Comparison of ENCODE assay signal across 9 cellular contexts in genomic region chr11:128367573-128367972, GRCh38.
DNase-seq lines count a peak whose midpoint lies in the region; ATAC-seq and TF ChIP-seq lines count a peak whose summit lies in the region.
"Had no signal": no experiment of that assay in that cellular context is flagged by ENCODE, and none has a peak within 500 bp of the region (broad histone marks: within the 10 kb centered on the region; RNA-seq: fewer than 3 reads in every experiment).

No MANE protein-coding gene starts in this region.

- no peak overlapping the region for H3K27ac Mint-ChIP-seq in T-helper 2 cell treated with Interferon-gamma antibody and Interleukin-4, amounts not matched to agents 5 μg/mL and 100 μg/mL, for 36 hours
- H3K27ac Mint-ChIP-seq: H9 had no signal

- H3K27ac ChIP-seq in Peyer's patch = peak overlapping the region in 1 of 4 donors; percentile 43

- no peak overlapping the region for H3K4me3 Mint-ChIP-seq in T-helper 2 cell treated with Interferon-gamma antibody and Interleukin-4, amounts not matched to agents 5 μg/mL and 100 μg/mL, for 36 hours
- H3K4me3 Mint-ChIP-seq: H9 had no signal

- H3K36me3 Mint-ChIP-seq in T-helper 2 cell treated with Interferon-gamma antibody and Interleukin-4, amounts not matched to agents 5 μg/mL and 100 μg/mL, for 36 hours (ENCODE audit: low read depth) = no peaks in the 10 kb centered on the region

- H3K9me3 Mint-ChIP-seq in T-helper 2 cell treated with Interferon-gamma antibody and Interleukin-4, amounts not matched to agents 5 μg/mL and 100 μg/mL, for 36 hours = peaks cover 7% of the 10 kb centered on the region
- H3K9me3 Mint-ChIP-seq: H9 had no signal

- no peak for TF ChIP-seq CTCF in Peyer's patch (IDR thresholded peaks at IDR 0.05)

- H3K36me3 ChIP-seq in Peyer's patch = no peaks in the 10 kb centered on the region

- TF ChIP-seq POLR2A in Peyer's patch (IDR thresholded peaks at IDR 0.05) = no peak

- DNase-seq in activated gamma-delta T cell treated with Interleukin-2 at 50 U/mL for 16 hours (peak; percentile 7), activated gamma-delta T cell (lab: John Stamatoyannopoulos, UW) (no peak), Peyer's patch (peak in 2 of 3 donors; percentile 47 to 55), HuH-7.5 (ENCODE audit: low spot score) (no peak), putamen (ENCODE audit: low spot score) (no peak)
- DNase-seq in stimulated activated CD4-positive, alpha-beta T cell treated with anti-CD3 and anti-CD28 coated beads, Interleukin-4, amount 100 ng/mL, for 24 hours = peak; percentile 23
- DNase-seq in T-helper 2 cell treated with Interferon-gamma antibody and Interleukin-4, amounts not matched to agents 5 μg/mL and 100 μg/mL, for 36 hours (ENCODE audit: low spot score) = no peak
- DNase-seq: H9 had no signal

- H3K27me3 Mint-ChIP-seq in T-helper 2 cell treated with Interferon-gamma antibody and Interleukin-4, amounts not matched to agents 5 μg/mL and 100 μg/mL, for 36 hours (ENCODE audit: low read depth) = no peaks in the 10 kb centered on the region

- no peaks in the 10 kb centered on the region for H3K9me3 ChIP-seq in Peyer's patch

- H3K4me3 ChIP-seq in Peyer's patch = no peak overlapping the region

- no peaks in the 10 kb centered on the region for H3K4me1 ChIP-seq in Peyer's patch

- peaks cover 4% of the 10 kb centered on the region for H3K4me1 Mint-ChIP-seq in T-helper 2 cell treated with Interferon-gamma antibody and Interleukin-4, amounts not matched to agents 5 μg/mL and 100 μg/mL, for 36 hours (ENCODE audit: low read depth)

- peak; percentile 66 for ATAC-seq in HG02870 (IDR thresholded peaks at IDR 0.05; ENCODE audit: unreplicated experiment)

- H3K27me3 ChIP-seq in Peyer's patch = no peaks in the 10 kb centered on the region

Comparison
In these comparisons a context has a peak if more than half of its experiments do, and no peak if none do; other contexts are left out.
1. DNase-seq: peak in activated gamma-delta T cell treated with Interleukin-2 at 50 U/mL for 16 hours (single experiment), Peyer's patch (2 of 3) and stimulated activated CD4-positive, alpha-beta T cell treated with anti-CD3 and anti-CD28 coated beads, Interleukin-4, amount 100 ng/mL, for 24 hours (single experiment); none in activated gamma-delta T cell (single experiment), HuH-7.5 (single experiment), T-helper 2 cell treated with Interferon-gamma antibody and Interleukin-4, amounts not matched to agents 5 μg/mL and 100 μg/mL, for 36 hours (single experiment) and putamen (single experiment).